Comparison of ENCODE assay signal across 8 cellular contexts in the genomic region with DNA sequence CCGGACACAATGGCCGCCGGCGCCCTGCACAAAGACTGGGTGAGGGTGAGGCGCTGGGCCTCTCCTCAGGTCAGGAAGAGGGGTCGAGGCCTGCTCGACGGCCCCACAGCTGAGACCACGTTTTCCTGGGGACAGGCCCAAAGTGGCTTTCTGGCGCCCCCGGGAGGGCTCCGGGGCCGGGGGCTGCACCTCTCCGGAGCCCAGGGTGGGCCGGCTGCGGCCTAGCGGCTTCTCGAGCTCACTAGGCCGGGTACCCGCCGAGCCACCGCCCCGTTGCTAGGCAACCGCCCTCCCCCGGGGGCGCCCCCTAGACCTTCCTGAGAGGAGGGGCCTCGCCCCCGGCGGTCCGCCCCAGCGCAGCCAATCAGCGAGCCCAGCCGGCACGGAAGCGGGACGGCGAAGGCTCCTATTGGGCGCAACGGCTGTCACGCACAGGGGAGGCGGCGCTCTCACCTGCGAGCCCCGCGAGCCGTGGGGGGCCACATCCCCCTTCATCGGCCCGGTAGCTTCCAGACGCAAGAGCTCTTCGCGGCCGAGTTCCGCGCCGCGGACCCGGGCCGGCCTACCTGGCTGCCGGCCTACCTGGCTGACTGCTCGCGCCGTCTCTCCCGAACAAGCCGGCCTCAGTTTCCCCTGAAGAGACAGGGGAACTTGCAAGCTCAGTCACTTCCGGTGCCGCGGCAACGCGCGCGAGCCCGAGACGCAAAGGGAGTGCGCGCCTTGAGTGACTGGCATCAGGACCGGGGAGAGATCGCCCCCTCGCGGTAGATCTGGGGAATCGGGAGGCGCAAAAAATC. TPM values are rescaled to one million over a fixed set of nuclear protein-coding genes. Genes with fewer than 3 reads are reported as not detected.
DNase-seq lines count a peak whose midpoint lies in the region; ATAC-seq and TF ChIP-seq lines count a peak whose summit lies in the region.

No MANE protein-coding gene starts in this region.

- peak; percentile 68 for TF ChIP-seq POLR2A in GM19099 (IDR thresholded peaks at IDR 0.05; ENCODE audit: extremely low read depth, insufficient read length, low read depth)

- CTCF ChIA-PET in BJ (lab: Yijun Ruan, JAX): interaction anchor here (0.7 to 10.9 kb wide), 42 partner anchors 11 to 171 kb away, joined by 3 to 287 read pairs (median 5); a partner anchor contains a TSS

- no peaks in the 10 kb centered on the region for H3K36me3 ChIP-seq in BJ (ENCODE audit: control insufficient read depth, insufficient read depth, low read length)

- TF ChIP-seq CTCF in BJ (IDR thresholded peaks at IDR 0.05; ENCODE audit: insufficient read depth, low read depth, low read length): peak; percentile 91

- ATAC-seq in HG03378 (IDR thresholded peaks at IDR 0.05; ENCODE audit: unreplicated experiment): peak; percentile 71

- POLR2A ChIA-PET in BJ (lab: Charles Lee): interaction anchor here (0.6 to 1.4 kb wide), 3 partner anchors 15 to 87 kb away, joined by 3 to 8 read pairs (median 4); a partner anchor contains a TSS

- no peaks in the 10 kb centered on the region for H3K27me3 ChIP-seq in BJ (ENCODE audit: control insufficient read depth, insufficient read depth, low read length)
- no peaks in the 10 kb centered on the region for H3K27me3 ChIP-seq in layer of hippocampus (ENCODE audit: control insufficient read depth, insufficient read depth, low read length)

- DNase-seq in BJ (ENCODE audit: low read depth) (peak; percentile 77), NCI-H446 (lab: John Stamatoyannopoulos, UW) (peak; percentile 97 to 99), cerebellum (ENCODE audit: low spot score) (peak; percentile 99)
- DNase-seq in activated CD4-positive, alpha-beta T cell treated with anti-CD3 and anti-CD28 coated beads for 1 hour: peak; percentile 96
- peak; percentile 96 to 98 (median 97) for DNase-seq in stimulated activated CD4-positive, alpha-beta T cell treated with anti-CD3 and anti-CD28 coated beads, Interleukin-1b, Interleukin-23, amount 100 ng/mL, for 24 hours (ENCODE audit: low read depth in 4 of 4, low spot score in 1 of 4)

- H3K4me3 ChIP-seq in BJ (ENCODE audit: low read depth, low read length): peak overlapping the region; percentile 84

- peak overlapping the region; percentile 100 for H3K27ac ChIP-seq in layer of hippocampus (ENCODE audit: low read depth, low read length)

RNA-seq across cellular contexts. Expression of a gene that starts 0.8 kb away (rescaled TPM):
- 73.2 and 90.7 TPM in 2 replicates for polyA plus RNA-seq in BJ (2011; rRNA removed)
- 33.1 and 46.3 TPM in 2 replicates for polyA minus RNA-seq in BJ (2011; rRNA and poly(A)+ RNA removed)
- 30.4 TPM for total RNA-seq in cerebellum

RNA-seq across cellular contexts. Expression of a gene that starts 15.6 kb away (rescaled TPM):
- polyA plus RNA-seq in BJ (2011; rRNA removed): 29.9 and 39.2 TPM in 2 replicates
- polyA minus RNA-seq in BJ (2011; rRNA and poly(A)+ RNA removed): 17.3 and 20.5 TPM in 2 replicates
- 15.4 TPM for total RNA-seq in cerebellum

Comparison
In these comparisons a context has a peak if more than half of its experiments do, and no peak if none do; other contexts are left out.
1. Peak in every context shown above with its lines: DNase-seq, ATAC-seq, H3K4me3 ChIP-seq and H3K27ac ChIP-seq.